In genomic region chr5:150503977-150504620, GRCh38 we compare ENCODE assay signal across 1 cellular context.
TF ChIP-seq lines count a peak whose summit lies in the region.

No MANE protein-coding gene starts in this region.

TF ChIP-seq in K562, 482 proteins besides CTCF, POLR2A, EP300 and RAD21 (continued from another document and continues in another):
- TF ChIP-seq ZBTB49 (CRISPR knock-in tag; IDR thresholded peaks at IDR 0.05; ENCODE audit: borderline replicate concordance) (no peak), POLR2H (tag; IDR thresholded peaks at IDR 0.05; ENCODE audit: low read depth) (no peak), ZNF511 (CRISPR knock-in tag; IDR thresholded peaks at IDR 0.05) (no peak), ZBTB8A (IDR thresholded peaks at IDR 0.05; ENCODE audit: partially characterized antibody) (no peak), SOX6 (IDR thresholded peaks at IDR 0.05) (peak; percentile 72), NFIX (CRISPR knock-in tag; IDR thresholded peaks at IDR 0.05; ENCODE audit: low read depth) (no peak), STAG1 (CRISPR knock-in tag; IDR thresholded peaks at IDR 0.05; ENCODE audit: borderline replicate concordance) (no peak), SIN3A (IDR thresholded peaks at IDR 0.05; ENCODE audit: borderline replicate concordance in 2 of 2, control insufficient read depth in 1 of 2, low read depth in 2 of 2, low read length in 2 of 2) (no peak), ETS2 (tag; IDR thresholded peaks at IDR 0.05; ENCODE audit: borderline replicate concordance, poor library complexity, severe bottlenecking) (no peak), NONO (IDR thresholded peaks at IDR 0.05; ENCODE audit: low read depth in 2 of 2, low read length in 1 of 2) (no peak), RCOR1 (IDR thresholded peaks at IDR 0.05; ENCODE audit: borderline replicate concordance in 1 of 2, low read depth in 2 of 2, low read length in 2 of 2) (peak in 1 of 2 experiments; percentile 77; a peak in 2 of 4 replicates), NELFE (IDR thresholded peaks at IDR 0.05; ENCODE audit: insufficient read depth, insufficient read length) (no peak), NFE2 (IDR thresholded peaks at IDR 0.05; ENCODE audit: low read depth) (no peak), ETV6 (IDR thresholded peaks at IDR 0.05; ENCODE audit: borderline replicate concordance in 1 of 2, low read depth in 2 of 2, low read length in 1 of 2) (no peak), ETV6 (CRISPR knock-in tag; IDR thresholded peaks at IDR 0.05; ENCODE audit: borderline replicate concordance) (no peak), GABPB1 (CRISPR knock-in tag; IDR thresholded peaks at IDR 0.05) (no peak), SIN3B (IDR thresholded peaks at IDR 0.05; ENCODE audit: low read depth) (no peak), ZNF143 (CRISPR knock-in tag; IDR thresholded peaks at IDR 0.05) (no peak), SRF (CRISPR knock-in tag; IDR thresholded peaks at IDR 0.05) (no peak), XRCC5 (IDR thresholded peaks at IDR 0.05; ENCODE audit: low read depth, low read length) (no peak), JUND (IDR thresholded peaks at IDR 0.05; ENCODE audit: borderline replicate concordance, low read depth, low read length) (0 out of 2 replicates have a peak, but pooled peaks have one; percentile 10), JUND (tag; IDR thresholded peaks at IDR 0.05; ENCODE audit: borderline replicate concordance, low read depth, low read length) (no peak; the same call in 2 of the 3 replicates), RBM15 (IDR thresholded peaks at IDR 0.05; ENCODE audit: insufficient read depth, low read length) (no peak), ATF7 (IDR thresholded peaks at IDR 0.05) (0 out of 2 replicates have a peak, but pooled peaks have one; percentile 32), ZNF277 (CRISPR knock-in tag; IDR thresholded peaks at IDR 0.05; ENCODE audit: borderline replicate concordance) (no peak), MEF2D (tag; conservative IDR thresholded peaks at IDR 0.05; ENCODE audit: low read depth) (no peak), CCAR2 (IDR thresholded peaks at IDR 0.05; ENCODE audit: low read depth, low read length) (no peak), ZNF668 (CRISPR knock-in tag; IDR thresholded peaks at IDR 0.05) (no peak), ETS1 (conservative IDR thresholded peaks at IDR 0.05; ENCODE audit: control insufficient read depth, low read depth, low read length) (no peak), KHSRP (IDR thresholded peaks at IDR 0.05) (no peak), RBM14 (IDR thresholded peaks at IDR 0.05; ENCODE audit: borderline replicate concordance, insufficient read depth, low read depth, low read length) (no peak), HMG20A (CRISPR knock-in tag; conservative IDR thresholded peaks at IDR 0.05) (no peak), ZNF311 (CRISPR knock-in tag; IDR thresholded peaks at IDR 0.05) (no peak)
- TF ChIP-seq, protein P1, sequence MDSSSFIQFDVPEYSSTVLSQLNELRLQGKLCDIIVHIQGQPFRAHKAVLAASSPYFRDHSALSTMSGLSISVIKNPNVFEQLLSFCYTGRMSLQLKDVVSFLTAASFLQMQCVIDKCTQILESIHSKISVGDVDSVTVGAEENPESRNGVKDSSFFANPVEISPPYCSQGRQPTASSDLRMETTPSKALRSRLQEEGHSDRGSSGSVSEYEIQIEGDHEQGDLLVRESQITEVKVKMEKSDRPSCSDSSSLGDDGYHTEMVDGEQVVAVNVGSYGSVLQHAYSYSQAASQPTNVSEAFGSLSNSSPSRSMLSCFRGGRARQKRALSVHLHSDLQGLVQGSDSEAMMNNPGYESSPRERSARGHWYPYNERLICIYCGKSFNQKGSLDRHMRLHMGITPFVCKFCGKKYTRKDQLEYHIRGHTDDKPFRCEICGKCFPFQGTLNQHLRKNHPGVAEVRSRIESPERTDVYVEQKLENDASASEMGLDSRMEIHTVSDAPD (CRISPR knock-in tag; IDR thresholded peaks at IDR 0.05) = no peak
- TF ChIP-seq, protein P2, sequence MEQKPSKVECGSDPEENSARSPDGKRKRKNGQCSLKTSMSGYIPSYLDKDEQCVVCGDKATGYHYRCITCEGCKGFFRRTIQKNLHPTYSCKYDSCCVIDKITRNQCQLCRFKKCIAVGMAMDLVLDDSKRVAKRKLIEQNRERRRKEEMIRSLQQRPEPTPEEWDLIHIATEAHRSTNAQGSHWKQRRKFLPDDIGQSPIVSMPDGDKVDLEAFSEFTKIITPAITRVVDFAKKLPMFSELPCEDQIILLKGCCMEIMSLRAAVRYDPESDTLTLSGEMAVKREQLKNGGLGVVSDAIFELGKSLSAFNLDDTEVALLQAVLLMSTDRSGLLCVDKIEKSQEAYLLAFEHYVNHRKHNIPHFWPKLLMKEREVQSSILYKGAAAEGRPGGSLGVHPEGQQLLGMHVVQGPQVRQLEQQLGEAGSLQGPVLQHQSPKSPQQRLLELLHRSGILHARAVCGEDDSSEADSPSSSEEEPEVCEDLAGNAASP (IDR thresholded peaks at IDR 0.05) = no peak
- TF ChIP-seq, protein P3, sequence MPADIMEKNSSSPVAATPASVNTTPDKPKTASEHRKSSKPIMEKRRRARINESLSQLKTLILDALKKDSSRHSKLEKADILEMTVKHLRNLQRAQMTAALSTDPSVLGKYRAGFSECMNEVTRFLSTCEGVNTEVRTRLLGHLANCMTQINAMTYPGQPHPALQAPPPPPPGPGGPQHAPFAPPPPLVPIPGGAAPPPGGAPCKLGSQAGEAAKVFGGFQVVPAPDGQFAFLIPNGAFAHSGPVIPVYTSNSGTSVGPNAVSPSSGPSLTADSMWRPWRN (IDR thresholded peaks at IDR 0.05; ENCODE audit: low read depth) = no peak
- TF ChIP-seq, protein P4, sequence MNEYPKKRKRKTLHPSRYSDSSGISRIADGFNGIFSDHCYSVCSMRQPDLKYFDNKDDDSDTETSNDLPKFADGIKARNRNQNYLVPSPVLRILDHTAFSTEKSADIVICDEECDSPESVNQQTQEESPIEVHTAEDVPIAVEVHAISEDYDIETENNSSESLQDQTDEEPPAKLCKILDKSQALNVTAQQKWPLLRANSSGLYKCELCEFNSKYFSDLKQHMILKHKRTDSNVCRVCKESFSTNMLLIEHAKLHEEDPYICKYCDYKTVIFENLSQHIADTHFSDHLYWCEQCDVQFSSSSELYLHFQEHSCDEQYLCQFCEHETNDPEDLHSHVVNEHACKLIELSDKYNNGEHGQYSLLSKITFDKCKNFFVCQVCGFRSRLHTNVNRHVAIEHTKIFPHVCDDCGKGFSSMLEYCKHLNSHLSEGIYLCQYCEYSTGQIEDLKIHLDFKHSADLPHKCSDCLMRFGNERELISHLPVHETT (CRISPR knock-in tag; conservative IDR thresholded peaks at IDR 0.05 in 1 of 2, IDR thresholded peaks at IDR 0.05 in 1 of 2) = no peak
- TF ChIP-seq, protein P5, sequence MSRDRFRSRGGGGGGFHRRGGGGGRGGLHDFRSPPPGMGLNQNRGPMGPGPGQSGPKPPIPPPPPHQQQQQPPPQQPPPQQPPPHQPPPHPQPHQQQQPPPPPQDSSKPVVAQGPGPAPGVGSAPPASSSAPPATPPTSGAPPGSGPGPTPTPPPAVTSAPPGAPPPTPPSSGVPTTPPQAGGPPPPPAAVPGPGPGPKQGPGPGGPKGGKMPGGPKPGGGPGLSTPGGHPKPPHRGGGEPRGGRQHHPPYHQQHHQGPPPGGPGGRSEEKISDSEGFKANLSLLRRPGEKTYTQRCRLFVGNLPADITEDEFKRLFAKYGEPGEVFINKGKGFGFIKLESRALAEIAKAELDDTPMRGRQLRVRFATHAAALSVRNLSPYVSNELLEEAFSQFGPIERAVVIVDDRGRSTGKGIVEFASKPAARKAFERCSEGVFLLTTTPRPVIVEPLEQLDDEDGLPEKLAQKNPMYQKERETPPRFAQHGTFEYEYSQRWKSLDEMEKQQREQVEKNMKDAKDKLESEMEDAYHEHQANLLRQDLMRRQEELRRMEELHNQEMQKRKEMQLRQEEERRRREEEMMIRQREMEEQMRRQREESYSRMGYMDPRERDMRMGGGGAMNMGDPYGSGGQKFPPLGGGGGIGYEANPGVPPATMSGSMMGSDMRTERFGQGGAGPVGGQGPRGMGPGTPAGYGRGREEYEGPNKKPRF (IDR thresholded peaks at IDR 0.05; ENCODE audit: low read depth, low read length) = no peak
- TF ChIP-seq, protein P6, sequence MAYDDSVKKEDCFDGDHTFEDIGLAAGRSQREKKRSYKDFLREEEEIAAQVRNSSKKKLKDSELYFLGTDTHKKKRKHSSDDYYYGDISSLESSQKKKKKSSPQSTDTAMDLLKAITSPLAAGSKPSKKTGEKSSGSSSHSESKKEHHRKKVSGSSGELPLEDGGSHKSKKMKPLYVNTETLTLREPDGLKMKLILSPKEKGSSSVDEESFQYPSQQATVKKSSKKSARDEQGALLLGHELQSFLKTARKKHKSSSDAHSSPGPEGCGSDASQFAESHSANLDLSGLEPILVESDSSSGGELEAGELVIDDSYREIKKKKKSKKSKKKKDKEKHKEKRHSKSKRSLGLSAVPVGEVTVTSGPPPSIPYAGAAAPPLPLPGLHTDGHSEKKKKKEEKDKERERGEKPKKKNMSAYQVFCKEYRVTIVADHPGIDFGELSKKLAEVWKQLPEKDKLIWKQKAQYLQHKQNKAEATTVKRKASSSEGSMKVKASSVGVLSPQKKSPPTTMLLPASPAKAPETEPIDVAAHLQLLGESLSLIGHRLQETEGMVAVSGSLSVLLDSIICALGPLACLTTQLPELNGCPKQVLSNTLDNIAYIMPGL (CRISPR knock-in tag; IDR thresholded peaks at IDR 0.05) = no peak
- TF ChIP-seq, protein P7, sequence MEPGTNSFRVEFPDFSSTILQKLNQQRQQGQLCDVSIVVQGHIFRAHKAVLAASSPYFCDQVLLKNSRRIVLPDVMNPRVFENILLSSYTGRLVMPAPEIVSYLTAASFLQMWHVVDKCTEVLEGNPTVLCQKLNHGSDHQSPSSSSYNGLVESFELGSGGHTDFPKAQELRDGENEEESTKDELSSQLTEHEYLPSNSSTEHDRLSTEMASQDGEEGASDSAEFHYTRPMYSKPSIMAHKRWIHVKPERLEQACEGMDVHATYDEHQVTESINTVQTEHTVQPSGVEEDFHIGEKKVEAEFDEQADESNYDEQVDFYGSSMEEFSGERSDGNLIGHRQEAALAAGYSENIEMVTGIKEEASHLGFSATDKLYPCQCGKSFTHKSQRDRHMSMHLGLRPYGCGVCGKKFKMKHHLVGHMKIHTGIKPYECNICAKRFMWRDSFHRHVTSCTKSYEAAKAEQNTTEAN (CRISPR knock-in tag; IDR thresholded peaks at IDR 0.05) = no peak
- TF ChIP-seq, protein P8, sequence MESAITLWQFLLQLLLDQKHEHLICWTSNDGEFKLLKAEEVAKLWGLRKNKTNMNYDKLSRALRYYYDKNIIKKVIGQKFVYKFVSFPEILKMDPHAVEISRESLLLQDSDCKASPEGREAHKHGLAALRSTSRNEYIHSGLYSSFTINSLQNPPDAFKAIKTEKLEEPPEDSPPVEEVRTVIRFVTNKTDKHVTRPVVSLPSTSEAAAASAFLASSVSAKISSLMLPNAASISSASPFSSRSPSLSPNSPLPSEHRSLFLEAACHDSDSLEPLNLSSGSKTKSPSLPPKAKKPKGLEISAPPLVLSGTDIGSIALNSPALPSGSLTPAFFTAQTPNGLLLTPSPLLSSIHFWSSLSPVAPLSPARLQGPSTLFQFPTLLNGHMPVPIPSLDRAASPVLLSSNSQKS (CRISPR knock-in tag; IDR thresholded peaks at IDR 0.05) = no peak
- TF ChIP-seq, protein P9, sequence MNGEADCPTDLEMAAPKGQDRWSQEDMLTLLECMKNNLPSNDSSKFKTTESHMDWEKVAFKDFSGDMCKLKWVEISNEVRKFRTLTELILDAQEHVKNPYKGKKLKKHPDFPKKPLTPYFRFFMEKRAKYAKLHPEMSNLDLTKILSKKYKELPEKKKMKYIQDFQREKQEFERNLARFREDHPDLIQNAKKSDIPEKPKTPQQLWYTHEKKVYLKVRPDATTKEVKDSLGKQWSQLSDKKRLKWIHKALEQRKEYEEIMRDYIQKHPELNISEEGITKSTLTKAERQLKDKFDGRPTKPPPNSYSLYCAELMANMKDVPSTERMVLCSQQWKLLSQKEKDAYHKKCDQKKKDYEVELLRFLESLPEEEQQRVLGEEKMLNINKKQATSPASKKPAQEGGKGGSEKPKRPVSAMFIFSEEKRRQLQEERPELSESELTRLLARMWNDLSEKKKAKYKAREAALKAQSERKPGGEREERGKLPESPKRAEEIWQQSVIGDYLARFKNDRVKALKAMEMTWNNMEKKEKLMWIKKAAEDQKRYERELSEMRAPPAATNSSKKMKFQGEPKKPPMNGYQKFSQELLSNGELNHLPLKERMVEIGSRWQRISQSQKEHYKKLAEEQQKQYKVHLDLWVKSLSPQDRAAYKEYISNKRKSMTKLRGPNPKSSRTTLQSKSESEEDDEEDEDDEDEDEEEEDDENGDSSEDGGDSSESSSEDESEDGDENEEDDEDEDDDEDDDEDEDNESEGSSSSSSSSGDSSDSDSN (IDR thresholded peaks at IDR 0.05; ENCODE audit: borderline replicate concordance in 1 of 2, low read depth in 2 of 2, low read length in 2 of 2) = no peak
